ENCODE assay signal across 8 cellular contexts in the genomic region with DNA sequence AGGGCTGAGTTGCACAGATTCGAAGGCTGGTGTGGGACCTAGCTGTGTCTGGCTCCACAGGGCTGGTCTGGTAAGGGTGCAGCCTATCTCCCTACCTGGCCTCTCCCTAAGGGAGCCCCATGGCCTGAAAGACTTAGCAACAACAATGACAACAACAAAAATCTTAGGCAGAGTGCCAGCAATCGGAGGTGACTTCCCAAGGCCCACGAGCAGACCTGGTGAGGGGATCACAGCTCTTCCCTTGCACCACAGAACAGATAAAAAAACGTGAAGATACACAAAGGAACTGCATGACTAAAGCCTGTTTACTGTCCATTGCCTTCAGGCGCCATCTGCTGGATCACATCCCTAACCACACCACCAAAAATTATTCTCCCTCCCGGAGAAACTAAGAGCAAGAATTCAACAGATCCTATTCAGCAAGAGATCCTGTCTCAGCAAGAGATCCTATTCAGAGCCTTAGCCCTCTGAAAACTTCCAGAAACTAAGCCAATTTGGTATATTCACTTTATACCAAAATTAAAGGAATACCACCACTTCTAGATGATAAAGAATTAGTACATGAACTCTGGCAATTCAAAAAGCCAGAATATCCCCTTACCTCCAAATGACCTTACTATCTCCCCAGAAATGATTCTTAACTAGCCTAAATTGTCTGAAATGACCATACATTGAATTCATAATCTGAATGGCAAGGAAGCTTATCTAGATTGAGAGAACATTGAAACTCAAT. TPM values are rescaled to one million over a fixed set of nuclear protein-coding genes. Genes with fewer than 3 reads are reported as not detected.
A peak's percentile ranks its signal among the peaks of the same experiment; 100 is the strongest.
DNase-seq lines count a peak whose midpoint lies in the region; ATAC-seq and TF ChIP-seq lines count a peak whose summit lies in the region.

No MANE protein-coding gene starts in this region.

- no peak for TF ChIP-seq POLR2A in uterus (IDR thresholded peaks at IDR 0.05)

- peaks cover 12% of the 10 kb centered on the region for H3K4me1 Mint-ChIP-seq in activated naive CD8-positive, alpha-beta T cell treated with anti-CD3 and anti-CD28 coated beads, Interleukin-2, amount 10 ng/mL, durations not matched to agents 7 days and 5 days

- H3K27me3 Mint-ChIP-seq in activated naive CD8-positive, alpha-beta T cell treated with anti-CD3 and anti-CD28 coated beads, Interleukin-2, amount 10 ng/mL, durations not matched to agents 7 days and 5 days: peaks cover 35% of the 10 kb centered on the region

- no peak overlapping the region for H3K4me3 Mint-ChIP-seq in activated naive CD8-positive, alpha-beta T cell treated with anti-CD3 and anti-CD28 coated beads, Interleukin-2, amount 10 ng/mL, durations not matched to agents 7 days and 5 days

- H3K4me3 ChIP-seq in HL-60 (replicated peaks; ENCODE audit: insufficient read depth, low read length): no peak overlapping the region
- no peak overlapping the region for H3K4me3 ChIP-seq in left ventricle myocardium inferior
- H3K4me3 ChIP-seq in uterus: no peak overlapping the region

- no peaks in the 10 kb centered on the region for H3K27me3 ChIP-seq in HL-60 (ENCODE audit: insufficient read depth, poor library complexity, severe bottlenecking)
- peaks cover 29% of the 10 kb centered on the region for H3K27me3 ChIP-seq in left ventricle myocardium inferior (ENCODE audit: low read depth)
- H3K27me3 ChIP-seq in uterus: no peaks in the 10 kb centered on the region

- no peaks in the 10 kb centered on the region for H3K9me3 Mint-ChIP-seq in activated naive CD8-positive, alpha-beta T cell treated with anti-CD3 and anti-CD28 coated beads, Interleukin-2, amount 10 ng/mL, durations not matched to agents 7 days and 5 days

- TF ChIP-seq CTCF in HL-60 (IDR thresholded peaks at IDR 0.05; ENCODE audit: insufficient read depth, low read length): peak; percentile 58
- peak; percentile 80 for TF ChIP-seq CTCF in RWPE1 (conservative IDR thresholded peaks at IDR 0.05; ENCODE audit: low read depth)
- peak; percentile 66 for TF ChIP-seq CTCF in left ventricle myocardium inferior (IDR thresholded peaks at IDR 0.05; ENCODE audit: borderline replicate concordance)
- peak in 1 of 4 experiments; percentile 22 for TF ChIP-seq CTCF in uterus (IDR thresholded peaks at IDR 0.05)

- intact Hi-C loops in left ventricle myocardium inferior (cut with micrococcal nuclease): loop anchor here (5.0 kb wide), 1 partner anchor 287 kb away; no protein-coding TSS in a partner anchor
- intact Hi-C loops in sciatic nerve (cut with DNase I): loop anchor here (10.0 kb wide), 1 partner anchor 295 kb away; a partner anchor contains a TSS
- intact Hi-C loops in uterus (cut with DNase I; ENCODE audit: low total_unique reads): no loop called here

- H3K36me3 Mint-ChIP-seq in activated naive CD8-positive, alpha-beta T cell treated with anti-CD3 and anti-CD28 coated beads, Interleukin-2, amount 10 ng/mL, durations not matched to agents 7 days and 5 days: no peaks in the 10 kb centered on the region

- H3K9me3 ChIP-seq in left ventricle myocardium inferior (replicated peaks) (no peaks in the 10 kb centered on the region), uterus (no peaks in the 10 kb centered on the region)

- no peak overlapping the region for H3K27ac ChIP-seq in HL-60 (replicated peaks)
- no peak overlapping the region for H3K27ac ChIP-seq in RWPE1
- H3K27ac ChIP-seq in left ventricle myocardium inferior (replicated peaks): no peak overlapping the region
- no peak overlapping the region for H3K27ac ChIP-seq in uterus

- DNase-seq in ELR (ENCODE audit: low read depth) (peak; percentile 65), HL-60 (ENCODE audit: low read depth in 1 of 2, low spot score in 1 of 2) (peak; percentile 13 to 49), RWPE1 (ENCODE audit: low spot score) (peak; percentile 41), left ventricle myocardium inferior (peak; percentile 12), sciatic nerve (ENCODE audit: low spot score) (no peak), uterus (no peak)
- DNase-seq in activated naive CD8-positive, alpha-beta T cell treated with anti-CD3 and anti-CD28 coated beads, Interleukin-2, amount 10 ng/mL, durations not matched to agents 7 days and 5 days: peak; percentile 38

- H3K36me3 ChIP-seq in left ventricle myocardium inferior: no peaks in the 10 kb centered on the region
- no peaks in the 10 kb centered on the region for H3K36me3 ChIP-seq in uterus

- H3K4me1 ChIP-seq in left ventricle myocardium inferior: no peaks in the 10 kb centered on the region
- no peaks in the 10 kb centered on the region for H3K4me1 ChIP-seq in uterus

- CTCF ChIA-PET in RWPE1 (lab: Yijun Ruan, JAX): interaction anchor here (0.6 to 1.5 kb wide), 13 partner anchors 9 to 677 kb away, joined by 3 to 8 read pairs (median 3); no protein-coding TSS in a partner anchor

- H3K27ac Mint-ChIP-seq in activated naive CD8-positive, alpha-beta T cell treated with anti-CD3 and anti-CD28 coated beads, Interleukin-2, amount 10 ng/mL, durations not matched to agents 7 days and 5 days: no peak overlapping the region

- ATAC-seq in GM21381 (IDR thresholded peaks at IDR 0.05; ENCODE audit: unreplicated experiment) (peak; percentile 54), sciatic nerve (peak; percentile 42)
- ATAC-seq in activated naive CD8-positive, alpha-beta T cell treated with anti-CD3 and anti-CD28 coated beads, Interleukin-2, amount 10 ng/mL, durations not matched to agents 7 days and 5 days (ENCODE audit: low read depth): peak; percentile 78

- POLR2A ChIA-PET in RWPE1 (lab: Yijun Ruan, JAX; ENCODE audit: low non-redundant PET): no interaction called here
- POLR2A ChIA-PET in activated naive CD8-positive, alpha-beta T cell treated with anti-CD3 and anti-CD28 coated beads, Interleukin-2, amount 10 ng/mL, durations not matched to agents 7 days and 5 days (lab: Charles Lee): no interaction called here

RNA-seq across cellular contexts. Expression of a gene that starts 24.1 kb away (rescaled TPM):
- not detected for total RNA-seq in activated naive CD8-positive, alpha-beta T cell treated with anti-CD3 and anti-CD28 coated beads, Interleukin-2, amount 10 ng/mL, durations not matched to agents 7 days and 5 days
- total RNA-seq in left ventricle myocardium inferior (not detected), sciatic nerve (not detected), uterus (not detected)

RNA-seq across cellular contexts. Expression of a gene that starts 47.3 kb away (rescaled TPM):
- total RNA-seq in activated naive CD8-positive, alpha-beta T cell treated with anti-CD3 and anti-CD28 coated beads, Interleukin-2, amount 10 ng/mL, durations not matched to agents 7 days and 5 days: not detected
- not detected for total RNA-seq in left ventricle myocardium inferior
- not detected for total RNA-seq in sciatic nerve
- not detected for total RNA-seq in uterus

Comparison
In these comparisons a context has a peak if more than half of its experiments do, and no peak if none do; other contexts are left out.
1. DNase-seq: peak in ELR (single experiment), HL-60 (2 of 2), RWPE1 (single experiment), activated naive CD8-positive, alpha-beta T cell treated with anti-CD3 and anti-CD28 coated beads, Interleukin-2, amount 10 ng/mL, durations not matched to agents 7 days and 5 days (single experiment) and left ventricle myocardium inferior (single experiment); none in sciatic nerve (single experiment) and uterus (0 of 2).
2. Peak in every context shown above with its lines, with median percentiles within 50 percentile points of each other: ATAC-seq.